ENCODE assay signal across 9 cellular contexts in genomic region chr1:109371271-109371739, GRCh38. TPM values are rescaled to one million over a fixed set of nuclear protein-coding genes. Genes with fewer than 3 reads are reported as not detected.
DNase-seq lines count a peak whose midpoint lies in the region; ATAC-seq and TF ChIP-seq lines count a peak whose summit lies in the region.
"Had no signal": no experiment of that assay in that cellular context is flagged by ENCODE, and none has a peak within 500 bp of the region (broad histone marks: within the 10 kb centered on the region; RNA-seq: fewer than 3 reads in every experiment).

No MANE protein-coding gene starts in this region.

- H3K4me3 Mint-ChIP-seq in activated T-helper 1 cell treated with anti-CD3 and anti-CD28 coated beads, Interleukin-12 subunit alpha, Interleukin-12 subunit beta, Interleukin-2, Interleukin-4 antibody, amounts not matched to agents 30 ng/mL and 10 ng/mL and 1 ng/mL, durations not matched to agents 14 hours and 24 hours and 36 hours = peak overlapping the region; percentile 13

- WGBS in hepatocyte (ENCODE audit: low lambda C conversion rate, missing lambda C conversion rate) = 49% methylated on average over 4 of the region's 4 CpGs

- peak; percentile 31 for DNase-seq in DMS 273 (lab: John Stamatoyannopoulos, UW; ENCODE audit: unreplicated experiment)
- no peak for DNase-seq in DMS 273 treated with DMSO at 0.1 percent for 48 hours (lab: John Stamatoyannopoulos, UW)
- no peak for DNase-seq in activated T-helper 1 cell treated with anti-CD3 and anti-CD28 coated beads, Interleukin-12 subunit alpha, Interleukin-12 subunit beta, Interleukin-2, Interleukin-4 antibody, amounts not matched to agents 30 ng/mL and 10 ng/mL and 1 ng/mL, durations not matched to agents 14 hours and 24 hours and 36 hours (ENCODE audit: low spot score)
- peak; percentile 63 for DNase-seq in hepatocyte (ENCODE audit: low spot score)
- peak; percentile 65 for DNase-seq in superior temporal gyrus (ENCODE audit: extremely low spot score)

- peak overlapping the region; percentile 79 for H3K27ac Mint-ChIP-seq in activated T-helper 1 cell treated with anti-CD3 and anti-CD28 coated beads, Interleukin-12 subunit alpha, Interleukin-12 subunit beta, Interleukin-2, Interleukin-4 antibody, amounts not matched to agents 30 ng/mL and 10 ng/mL and 1 ng/mL, durations not matched to agents 14 hours and 24 hours and 36 hours

- H2AFZ ChIP-seq in hepatocyte = no peak overlapping the region

- TF ChIP-seq CTCF in hepatocyte (IDR thresholded peaks at IDR 0.05; ENCODE audit: poor library complexity) = no peak

- H3K27ac ChIP-seq in hepatocyte = peak overlapping the region; percentile 83
- H3K27ac ChIP-seq: 22Rv1 had no signal

- intact Hi-C loops in activated T-helper 1 cell treated with anti-CD3 and anti-CD28 coated beads, Interleukin-12 subunit alpha, Interleukin-12 subunit beta, Interleukin-2, Interleukin-4 antibody, amounts not matched to agents 30 ng/mL and 10 ng/mL and 1 ng/mL, durations not matched to agents 14 hours and 24 hours and 36 hours (cut with micrococcal nuclease) = loop anchor here (1.0 to 2.0 kb wide), 3 partner anchors 27 to 255 kb away; partner anchors contain the start of gene PSRC1

- H3K36me3 Mint-ChIP-seq in activated T-helper 1 cell treated with anti-CD3 and anti-CD28 coated beads, Interleukin-12 subunit alpha, Interleukin-12 subunit beta, Interleukin-2, Interleukin-4 antibody, amounts not matched to agents 30 ng/mL and 10 ng/mL and 1 ng/mL, durations not matched to agents 14 hours and 24 hours and 36 hours (ENCODE audit: low read depth) = peaks cover 2% of the 10 kb centered on the region

- H3K4me1 ChIP-seq in hepatocyte (ENCODE audit: insufficient read depth) = peaks cover 25% of the 10 kb centered on the region

- peaks cover 56% of the 10 kb centered on the region for H3K79me2 ChIP-seq in hepatocyte

- peaks cover 53% of the 10 kb centered on the region for H3K4me1 Mint-ChIP-seq in activated T-helper 1 cell treated with anti-CD3 and anti-CD28 coated beads, Interleukin-12 subunit alpha, Interleukin-12 subunit beta, Interleukin-2, Interleukin-4 antibody, amounts not matched to agents 30 ng/mL and 10 ng/mL and 1 ng/mL, durations not matched to agents 14 hours and 24 hours and 36 hours (ENCODE audit: low read depth)

- no peaks in the 10 kb centered on the region for H3K9me3 Mint-ChIP-seq in activated T-helper 1 cell treated with anti-CD3 and anti-CD28 coated beads, Interleukin-12 subunit alpha, Interleukin-12 subunit beta, Interleukin-2, Interleukin-4 antibody, amounts not matched to agents 30 ng/mL and 10 ng/mL and 1 ng/mL, durations not matched to agents 14 hours and 24 hours and 36 hours

- no peaks in the 10 kb centered on the region for H3K36me3 ChIP-seq in hepatocyte (replicated peaks; ENCODE audit: insufficient read depth, low read depth)

- H3K9me3 ChIP-seq in hepatocyte (ENCODE audit: low read depth) = no peaks in the 10 kb centered on the region

- H4K20me1 ChIP-seq in hepatocyte (ENCODE audit: insufficient read depth, poor library complexity, severe bottlenecking) = no peaks in the 10 kb centered on the region

- H3K4me3 ChIP-seq in hepatocyte = no peak overlapping the region

- H3K9me2 ChIP-seq in hepatocyte (replicated peaks; ENCODE audit: insufficient read depth) = no peaks in the 10 kb centered on the region

- H3K27me3 ChIP-seq in hepatocyte = no peaks in the 10 kb centered on the region

- ATAC-seq in GM19455 (IDR thresholded peaks at IDR 0.05; ENCODE audit: unreplicated experiment) = no peak
- no peak for ATAC-seq in GM21576 (IDR thresholded peaks at IDR 0.05; ENCODE audit: unreplicated experiment)
- ATAC-seq in HG02852 (IDR thresholded peaks at IDR 0.05; ENCODE audit: unreplicated experiment) = no peak

- peak overlapping the region; percentile 66 for H3K4me2 ChIP-seq in hepatocyte

- peaks cover 11% of the 10 kb centered on the region for H3K27me3 Mint-ChIP-seq in activated T-helper 1 cell treated with anti-CD3 and anti-CD28 coated beads, Interleukin-12 subunit alpha, Interleukin-12 subunit beta, Interleukin-2, Interleukin-4 antibody, amounts not matched to agents 30 ng/mL and 10 ng/mL and 1 ng/mL, durations not matched to agents 14 hours and 24 hours and 36 hours (ENCODE audit: insufficient read depth)

RNA-seq across cellular contexts. Expression of gene SORT1, which starts 26.4 kb away (rescaled TPM):
- 1.4 and 1.5 TPM in 2 replicates for total RNA-seq in activated T-helper 1 cell treated with anti-CD3 and anti-CD28 coated beads, Interleukin-12 subunit alpha, Interleukin-12 subunit beta, Interleukin-2, Interleukin-4 antibody, amounts not matched to agents 30 ng/mL and 10 ng/mL and 1 ng/mL, durations not matched to agents 14 hours and 24 hours and 36 hours
- total RNA-seq in hepatocyte = 59.3 and 66.3 TPM in 2 replicates
- polyA plus RNA-seq in hepatocyte = 34.4 and 43.7 TPM in 2 replicates

RNA-seq across cellular contexts. Expression of gene PSMA5, which starts 54.9 kb away (rescaled TPM):
- 241 and 283 TPM in 2 replicates for total RNA-seq in activated T-helper 1 cell treated with anti-CD3 and anti-CD28 coated beads, Interleukin-12 subunit alpha, Interleukin-12 subunit beta, Interleukin-2, Interleukin-4 antibody, amounts not matched to agents 30 ng/mL and 10 ng/mL and 1 ng/mL, durations not matched to agents 14 hours and 24 hours and 36 hours
- 50.5 and 64.4 TPM in 2 replicates for total RNA-seq in hepatocyte
- polyA plus RNA-seq in hepatocyte = 83.1 and 90.1 TPM in 2 replicates

Comparison
In these comparisons a context has a peak if more than half of its experiments do, and no peak if none do; other contexts are left out.
1. DNase-seq: peak in DMS 273 (single experiment), hepatocyte (single experiment) and superior temporal gyrus (single experiment); none in DMS 273 treated with DMSO at 0.1 percent for 48 hours (single experiment) and activated T-helper 1 cell treated with anti-CD3 and anti-CD28 coated beads, Interleukin-12 subunit alpha, Interleukin-12 subunit beta, Interleukin-2, Interleukin-4 antibody, amounts not matched to agents 30 ng/mL and 10 ng/mL and 1 ng/mL, durations not matched to agents 14 hours and 24 hours and 36 hours (single experiment).
2. RNA of gene SORT1, which starts 26.4 kb away (total RNA-seq): 59.3 to 66.3 TPM in hepatocyte; 1.4 to 1.5 TPM in activated T-helper 1 cell treated with anti-CD3 and anti-CD28 coated beads, Interleukin-12 subunit alpha, Interleukin-12 subunit beta, Interleukin-2, Interleukin-4 antibody, amounts not matched to agents 30 ng/mL and 10 ng/mL and 1 ng/mL, durations not matched to agents 14 hours and 24 hours and 36 hours; every median in the first group is over 10 times any median in the second.